18 cellular contexts compared by ENCODE assay signal in genomic region chr7:108511939-108512338, GRCh38. TPM values are rescaled to one million over a fixed set of nuclear protein-coding genes. Genes with fewer than 3 reads are reported as not detected.
DNase-seq lines count a peak whose midpoint lies in the region; ATAC-seq and TF ChIP-seq lines count a peak whose summit lies in the region.
"Had no signal": no experiment of that assay in that cellular context is flagged by ENCODE, and none has a peak within 500 bp of the region (broad histone marks: within the 10 kb centered on the region; RNA-seq: fewer than 3 reads in every experiment).

No MANE protein-coding gene starts in this region.

- ATAC-seq in HG02623 (IDR thresholded peaks at IDR 0.05; ENCODE audit: unreplicated experiment) (peak; percentile 43), HG03097 (IDR thresholded peaks at IDR 0.05; ENCODE audit: low FRiP score, unreplicated experiment) (no peak), natural killer cell (no peak)
- ATAC-seq: K562 had no signal

- intact Hi-C loops in natural killer cell (cut with micrococcal nuclease): no loop called here

- no peak overlapping the region for H3K27ac Mint-ChIP-seq in endothelial cell (ENCODE audit: unreplicated experiment)
- H3K27ac Mint-ChIP-seq in natural killer cell: no peak overlapping the region

- H3K4me2 ChIP-seq in DOHH2 (ENCODE audit: low read length) (peak overlapping the region; percentile 54), OCI-LY1 (ENCODE audit: low read length) (no peak overlapping the region)

- TF ChIP-seq CTCF in DOHH2 (IDR thresholded peaks at IDR 0.05; ENCODE audit: low read depth, low read length, poor library complexity, severe bottlenecking) (no peak), OCI-LY1 (IDR thresholded peaks at IDR 0.05; ENCODE audit: low read length) (no peak), endothelial cell (IDR thresholded peaks at IDR 0.05; ENCODE audit: unreplicated experiment) (no peak), natural killer cell (IDR thresholded peaks at IDR 0.05) (no peak)

- H3K9ac ChIP-seq in OCI-LY1 (ENCODE audit: low read length): no peak overlapping the region

- peaks cover 23% of the 10 kb centered on the region for H3K36me3 Mint-ChIP-seq in endothelial cell (ENCODE audit: low read depth, unreplicated experiment)
- peaks cover 22% of the 10 kb centered on the region for H3K36me3 Mint-ChIP-seq in natural killer cell

- peak overlapping the region; percentile 59 for H3K27ac ChIP-seq in DOHH2 (ENCODE audit: low read depth, low read length)
- H3K27ac ChIP-seq in OCI-LY1 (ENCODE audit: low read depth, low read length, poor library complexity, severe bottlenecking): peak overlapping the region; percentile 0
- H3K27ac ChIP-seq: SJCRH30 had no signal

- no peaks in the 10 kb centered on the region for H4K20me1 ChIP-seq in DOHH2 (ENCODE audit: control insufficient read depth, insufficient read depth, low read depth, low read length)
- H4K20me1 ChIP-seq in OCI-LY1 (ENCODE audit: insufficient read depth, low read length): no peaks in the 10 kb centered on the region

- peak overlapping the region; percentile 77 for H3K4me3 Mint-ChIP-seq in endothelial cell (ENCODE audit: unreplicated experiment)
- H3K4me3 Mint-ChIP-seq in natural killer cell: no peak overlapping the region
- H3K4me3 Mint-ChIP-seq: CD14-positive monocyte had no signal

- H2AFZ ChIP-seq in OCI-LY1 (ENCODE audit: low read length): no peak overlapping the region

- H3K27me3 Mint-ChIP-seq in endothelial cell (ENCODE audit: unreplicated experiment) (no peaks in the 10 kb centered on the region), natural killer cell (ENCODE audit: low read depth in 2 of 2) (no peaks in the 10 kb centered on the region)

- H3K9me3 Mint-ChIP-seq in endothelial cell (ENCODE audit: unreplicated experiment) (no peaks in the 10 kb centered on the region), natural killer cell (no peaks in the 10 kb centered on the region)

- peaks cover 20% of the 10 kb centered on the region for H3K79me2 ChIP-seq in DOHH2 (ENCODE audit: control insufficient read depth, low read length)
- peaks cover 19% of the 10 kb centered on the region; the same call in 1 of the 2 replicates for H3K79me2 ChIP-seq in OCI-LY1 (ENCODE audit: insufficient read depth, low read length)

- H3F3A ChIP-seq in DOHH2 (ENCODE audit: control insufficient read depth, insufficient read depth): no peaks in the 10 kb centered on the region; the same call in 1 of the 2 replicates
- no peaks in the 10 kb centered on the region for H3F3A ChIP-seq in OCI-LY1 (ENCODE audit: insufficient read depth, low read length)

- H3K4me1 Mint-ChIP-seq in endothelial cell (ENCODE audit: unreplicated experiment) (no peaks in the 10 kb centered on the region), natural killer cell (peaks cover 13 to 16% of the 10 kb centered on the region in 2 donors)

- H3K27me3 ChIP-seq in DOHH2 (ENCODE audit: control insufficient read depth, low read length): no peaks in the 10 kb centered on the region
- no peaks in the 10 kb centered on the region for H3K27me3 ChIP-seq in OCI-LY1 (ENCODE audit: insufficient read depth, low read length)
- H3K27me3 ChIP-seq: SJCRH30 had no signal

- no peak for DNase-seq in endothelial cell (ENCODE audit: low spot score)
- no peak for DNase-seq in kidney tubule cell (ENCODE audit: low spot score)
- no peak for DNase-seq in natural killer cell
- DNase-seq in T-helper 1 cell: no peak
- DNase-seq: DMS53, NCI-H1105 treated with DMSO at 0.1 percent for 48 hours, NCI-H2029 treated with DMSO at 0.1 percent for 48 hours, NCI-H226, NCI-H510A treated with DMSO at 0.1 percent for 48 hours, NCI-H82, OCI-M1, SJCRH30 had no signal

- H3K4me1 ChIP-seq in DOHH2 (ENCODE audit: control insufficient read depth, low read length): peaks cover 52% of the 10 kb centered on the region
- peaks cover 14% of the 10 kb centered on the region for H3K4me1 ChIP-seq in OCI-LY1 (ENCODE audit: insufficient read depth, low read length, severe bottlenecking)
- H3K4me1 ChIP-seq: SJCRH30 had no signal

- H3K9me2 ChIP-seq in DOHH2 (replicated peaks; ENCODE audit: control insufficient read depth, low read length) (no peaks in the 10 kb centered on the region), OCI-LY1 (ENCODE audit: low read depth, low read length) (no peaks in the 10 kb centered on the region)

- H3K36me3 ChIP-seq in DOHH2 (ENCODE audit: control insufficient read depth, low read length) (peaks cover 46% of the 10 kb centered on the region), OCI-LY1 (ENCODE audit: insufficient read depth, low read length) (peaks cover 74% of the 10 kb centered on the region)

- H3K9me3 ChIP-seq in DOHH2 (ENCODE audit: control insufficient read depth, insufficient read depth, low read length): no peaks in the 10 kb centered on the region
- no peaks in the 10 kb centered on the region; the same call in 1 of the 2 replicates for H3K9me3 ChIP-seq in OCI-LY1 (ENCODE audit: low read length)

- peak overlapping the region; percentile 49 for H3K4me3 ChIP-seq in DOHH2 (ENCODE audit: low read length)
- H3K4me3 ChIP-seq in OCI-LY1 (ENCODE audit: low read depth, low read length, poor library complexity, severe bottlenecking): no peak overlapping the region
- H3K4me3 ChIP-seq: K562, SJCRH30 had no signal

RNA-seq across cellular contexts. Expression of gene PNPLA8, which starts 14.0 kb away (rescaled TPM):
- total RNA-seq in endothelial cell (ENCODE audit: unreplicated experiment) (15.6 TPM), natural killer cell (10 to 100 TPM; 68.6 to 80.2 (median 68.9) TPM)

RNA-seq across cellular contexts. Expression of gene NRCAM, which starts 55.7 kb away (rescaled TPM):
- total RNA-seq in endothelial cell (ENCODE audit: unreplicated experiment): 2.2 TPM
- under 1 TPM; 0.27 to 0.95 (median 0.52) TPM for total RNA-seq in natural killer cell

RNA-seq across cellular contexts. Expression of gene THAP5, which starts 57.6 kb away (rescaled TPM):
- total RNA-seq in endothelial cell (ENCODE audit: unreplicated experiment) (16.4 TPM), natural killer cell (10 to 100 TPM; 13.8 to 21.0 (median 19.1) TPM)

RNA-seq across cellular contexts. Expression of gene DNAJB9, which starts 57.7 kb away (rescaled TPM):
- total RNA-seq in endothelial cell (ENCODE audit: unreplicated experiment) (18.6 TPM), natural killer cell (10 to 100 TPM; 33.9 to 44.5 (median 43.1) TPM)
